21 cellular contexts compared by ENCODE assay signal in the genomic region with DNA sequence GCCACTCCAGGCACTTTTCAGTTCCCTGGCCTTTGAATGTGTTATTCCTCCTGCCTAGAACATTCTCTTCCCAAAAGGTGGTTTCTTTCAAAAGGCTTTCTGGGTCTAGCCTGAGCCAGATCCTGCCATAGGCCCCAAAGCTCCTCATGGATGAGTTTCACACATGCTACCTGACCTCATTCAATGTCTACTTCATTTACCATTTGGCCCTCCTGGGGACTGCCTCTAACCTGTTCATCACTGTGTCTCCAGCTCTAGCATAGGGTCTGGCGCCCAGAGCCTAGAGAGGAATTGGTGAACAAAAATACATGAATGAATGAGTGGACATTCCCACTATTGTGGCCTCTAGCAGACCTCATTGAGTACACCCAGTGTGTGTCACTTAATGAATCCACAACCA. TPM values are rescaled to one million over a fixed set of nuclear protein-coding genes. Genes with fewer than 3 reads are reported as not detected.
A peak's percentile ranks its signal among the peaks of the same experiment; 100 is the strongest.
DNase-seq lines count a peak whose midpoint lies in the region; ATAC-seq, FAIRE-seq and TF ChIP-seq lines count a peak whose summit lies in the region.
"Had no signal": no experiment of that assay in that cellular context is flagged by ENCODE, and none has a peak within 500 bp of the region (broad histone marks: within the 10 kb centered on the region; RNA-seq: fewer than 3 reads in every experiment).

No MANE protein-coding gene starts in this region.

- DNase-seq in activated effector memory CD4-positive, alpha-beta T cell treated with anti-CD3 and anti-CD28 coated beads, Interleukin-2, amount 50 U/mL, for 16 hours, result peak; percentile 57
- no peak for DNase-seq in activated effector memory CD4-positive, alpha-beta T cell treated with Interleukin-2 at 50 U/mL for 16 hours
- DNase-seq in K562 (ENCODE audit: extremely low read depth in 1 of 4, low spot score in 3 of 4) (no peak), mesenteric fat pad (ENCODE audit: low spot score) (peak; percentile 69), upper lobe of right lung (peak; percentile 28), NCI-H1694 treated with DMSO at 0.1 percent for 48 hours (lab: John Stamatoyannopoulos, UW) (no peak), H9 (no peak)
- no peak for DNase-seq in activated naive CD4-positive, alpha-beta T cell (lab: John Stamatoyannopoulos, UW)
- DNase-seq: 8988T; CD4-positive, alpha-beta memory T cell; DMS153; DMS79 treated with DMSO at 0.1 percent for 48 hours; GF-D8; HFFc6 had no signal

- no peak overlapping the region for H2BK5ac ChIP-seq in H9 (ENCODE audit: insufficient read length, low read length)

- no peak overlapping the region for H2BK120ac ChIP-seq in H9 (ENCODE audit: low read depth, low read length, poor library complexity, severe bottlenecking)

- intact Hi-C loops in K562 (cut with micrococcal nuclease) (no loop called here), upper lobe of right lung (cut with DNase I) (no loop called here)

- ATAC-seq in K562, result no peak
- ATAC-seq in upper lobe of right lung, result no peak
- ATAC-seq: GM23338, HCT116 had no signal

- 55% methylated on average over 1 of the region's 1 CpG for WGBS in K562 (ENCODE audit: insufficient coverage, low coverage, missing lambda C conversion rate)
- no CpG with 5 or more reads among the region's 1 CpG for WGBS in H9 (ENCODE audit: extremely low coverage, insufficient read length, low lambda C conversion rate)

- BruUV-seq in K562 (replicated peaks; lab: Mats Ljungman, UMichigan), result no TSS peak

- H4K8ac ChIP-seq in H9 (replicated peaks; ENCODE audit: insufficient read length, low read depth, low read length), result no peak overlapping the region

- no peak for TF ChIP-seq EP300 in K562 (IDR thresholded peaks at IDR 0.05; ENCODE audit: low read length)

- H4K20me1 ChIP-seq in K562 (replicated peaks; ENCODE audit: control insufficient read depth, insufficient read depth, low read length), result no peaks in the 10 kb centered on the region
- H4K20me1 ChIP-seq in H9 (ENCODE audit: control insufficient read depth, insufficient read depth, insufficient read length), result no peaks in the 10 kb centered on the region
- H4K20me1 ChIP-seq: BLaER1 had no signal

- peaks cover 7 to 8% of the 10 kb centered on the region in 2 experiments; a peak in 4 of 5 replicates for H3K4me1 ChIP-seq in K562 (replicated peaks in 1 of 2; ENCODE audit: control insufficient read depth in 2 of 2, insufficient read depth in 2 of 2, low read length in 2 of 2)
- H3K4me1 ChIP-seq in upper lobe of right lung, result no peaks in the 10 kb centered on the region
- H3K4me1 ChIP-seq in H9 (ENCODE audit: insufficient read depth, low read length), result no peaks in the 10 kb centered on the region

- H3K27me3 ChIP-seq in K562 (ENCODE audit: control insufficient read depth in 2 of 2, insufficient read depth in 2 of 2, low read length in 2 of 2) (no peaks in the 10 kb centered on the region), upper lobe of right lung (no peaks in the 10 kb centered on the region), H9 (ENCODE audit: insufficient read depth, low read length) (no peaks in the 10 kb centered on the region)
- H3K27me3 ChIP-seq: BLaER1 had no signal

- CTCF ChIA-PET in K562 (lab: Yijun Ruan, JAX; ENCODE audit: low intra/inter-chr PET ratio), result no interaction called here

- no peak overlapping the region for H3K27ac Mint-ChIP-seq in H9
- H3K27ac Mint-ChIP-seq: CD14-positive monocyte; CD4-positive, alpha-beta memory T cell; GM23338; HFFc6 had no signal

- peaks cover 2 to 3% of the 10 kb centered on the region in 2 experiments; a peak in 2 of 4 replicates for H3K4me1 Mint-ChIP-seq in H9

- H3K56ac ChIP-seq in H9 (ENCODE audit: insufficient read length, low read depth, low read length), result no peak overlapping the region

- H3K4me3 ChIP-seq in K562 (no peak overlapping the region), upper lobe of right lung (no peak overlapping the region)
- H3K4me3 ChIP-seq: BLaER1, GM23338 had no signal

- H3T11ph ChIP-seq in H9 (ENCODE audit: low read length), result no peak overlapping the region

- H3K23me2 ChIP-seq in H9 (ENCODE audit: insufficient read length, low read depth, low read length, poor library complexity, severe bottlenecking), result peaks cover 2% of the 10 kb centered on the region

- H3K18ac ChIP-seq in H9 (ENCODE audit: insufficient read length, low read depth, low read length), result no peak overlapping the region

- H3K4me3 Mint-ChIP-seq in H9, result no peak overlapping the region
- H3K4me3 Mint-ChIP-seq: CD14-positive monocyte; CD4-positive, alpha-beta memory T cell; GM23338; HFFc6 had no signal

- H3K79me1 ChIP-seq in H9 (ENCODE audit: insufficient read depth, low read depth, low read length, poor library complexity, severe bottlenecking), result no peaks in the 10 kb centered on the region

- H3K79me2 ChIP-seq in K562 (ENCODE audit: control insufficient read depth, insufficient read depth, low read length), result peaks cover 2% of the 10 kb centered on the region; the same call in 1 of the 3 replicates
- no peaks in the 10 kb centered on the region for H3K79me2 ChIP-seq in H9 (ENCODE audit: insufficient read depth, low read length)

- no peak overlapping the region for H2BK20ac ChIP-seq in H9 (ENCODE audit: low read depth, low read length, poor library complexity, severe bottlenecking)

- FAIRE-seq in K562 (lab: Jason Lieb, UNC), result no peak
- FAIRE-seq: H54 had no signal

- no peak for TF ChIP-seq POLR2A in K562 (conservative IDR thresholded peaks at IDR 0.05)

- H3K27ac ChIP-seq in K562 (ENCODE audit: extremely low read depth, low read depth, low read length) (no peak overlapping the region), upper lobe of right lung (no peak overlapping the region), H9 (ENCODE audit: insufficient read length, low read depth, low read length) (no peak overlapping the region)
- H3K27ac ChIP-seq: BLaER1, HL-60 had no signal

- no peak overlapping the region for H4K5ac ChIP-seq in H9 (ENCODE audit: insufficient read length, low read depth, low read length)

- no peaks in the 10 kb centered on the region for H3K9me3 Mint-ChIP-seq in H9
- H3K9me3 Mint-ChIP-seq: CD4-positive, alpha-beta memory T cell; GM23338; HFFc6 had no signal

- H3K9me1 ChIP-seq in K562 (ENCODE audit: control insufficient read depth, insufficient read depth, low read length), result no peaks in the 10 kb centered on the region

- no peak overlapping the region for H3K4ac ChIP-seq in H9 (ENCODE audit: low read depth, low read length)

- in situ Hi-C loops in K562 (cut with MboI), result no loop called here

- H2BK12ac ChIP-seq in H9 (ENCODE audit: insufficient read length, low read depth, low read length), result no peak overlapping the region

- H3K14ac ChIP-seq in H9 (ENCODE audit: insufficient read depth, low read length), result no peak overlapping the region

- 0 out of 2 replicates have a peak overlapping the region, but pooled peaks have one; percentile 7 for H2AFZ ChIP-seq in K562 (ENCODE audit: low read depth, low read length)
- no peak overlapping the region for H2AFZ ChIP-seq in H9 (ENCODE audit: low read length)
- H2AFZ ChIP-seq: GM23338 had no signal

- no peak for TF ChIP-seq RAD21 in K562 (CRISPR knock-in tag; conservative IDR thresholded peaks at IDR 0.05 in 1 of 2, IDR thresholded peaks at IDR 0.05 in 1 of 2)

- H3K27me3 Mint-ChIP-seq in H9 (ENCODE audit: low read depth), result peaks cover 36% of the 10 kb centered on the region

- H3K36me3 Mint-ChIP-seq in H9 (ENCODE audit: insufficient read depth in 1 of 3, low read depth in 3 of 3), result no peaks in the 10 kb centered on the region
- H3K36me3 Mint-ChIP-seq: CD14-positive monocyte; CD4-positive, alpha-beta memory T cell had no signal

- no peak for TF ChIP-seq CTCF in K562 (IDR thresholded peaks at IDR 0.05 in 2 of 3, conservative IDR thresholded peaks at IDR 0.05 in 1 of 3; ENCODE audit: insufficient read depth in 2 of 3, low read depth in 1 of 3, low read length in 3 of 3)
- TF ChIP-seq CTCF in upper lobe of right lung (IDR thresholded peaks at IDR 0.05), result no peak
- no peak for TF ChIP-seq CTCF in H9 (conservative IDR thresholded peaks at IDR 0.05)

- no peak overlapping the region for H3K23ac ChIP-seq in H9 (ENCODE audit: insufficient read length, low read depth, low read length)

- no peak overlapping the region for H2AK5ac ChIP-seq in H9 (ENCODE audit: insufficient read length, low read length)

- POLR2A ChIA-PET in K562 (lab: Yijun Ruan, JAX), result interaction anchor here (0.7 kb wide), 2 partner anchors 47 to 49 kb away, joined by 3 read pairs; no protein-coding TSS in a partner anchor

- no peak overlapping the region for H2BK15ac ChIP-seq in H9 (ENCODE audit: low read depth, low read length)

- H4K91ac ChIP-seq in H9 (ENCODE audit: insufficient read length, low read depth, low read length), result no peak overlapping the region

- no peak overlapping the region for H3K4me2 ChIP-seq in K562 (ENCODE audit: insufficient read depth, low read length)
- H3K4me2 ChIP-seq in H9 (ENCODE audit: insufficient read depth, insufficient read length, low read length), result no peak overlapping the region
- H3K4me2 ChIP-seq: BLaER1, GM23338 had no signal

- H3K36me3 ChIP-seq in K562 (ENCODE audit: control insufficient read depth, insufficient read depth, low read length) (no peaks in the 10 kb centered on the region), upper lobe of right lung (no peaks in the 10 kb centered on the region)
- H3K36me3 ChIP-seq: BLaER1 had no signal

- H3K9ac ChIP-seq in K562 (ENCODE audit: insufficient read depth in 1 of 2, low read depth in 2 of 2, low read length in 2 of 2), result no peak overlapping the region
- H3K9ac ChIP-seq in H9 (ENCODE audit: extremely low read depth, insufficient read length, low read length), result no peak overlapping the region
- H3K9ac ChIP-seq: BLaER1 had no signal

- H3K9me3 ChIP-seq in K562 (replicated peaks; ENCODE audit: control insufficient read depth, insufficient read depth, low read depth, low read length), result no peaks in the 10 kb centered on the region
- H3K9me3 ChIP-seq in upper lobe of right lung, result no peaks in the 10 kb centered on the region
- H3K9me3 ChIP-seq in H9 (ENCODE audit: control insufficient read depth, low read depth, low read length), result no peaks in the 10 kb centered on the region
- H3K9me3 ChIP-seq: BLaER1 had no signal

RNA-seq across cellular contexts. Expression of a gene that starts 5.4 kb away (rescaled TPM):
- total RNA-seq in K562 (2011; cell fraction: chromatin; rRNA removed; ENCODE audit: low replicate concordance), result 85.5 and 109 TPM in 2 replicates
- total RNA-seq in K562 (2011; cell fraction: nucleolus; rRNA removed), result 93.4 and 102 TPM in 2 replicates
- 98.7 and 106 TPM in 2 replicates for total RNA-seq in K562 (2011; cell fraction: nucleoplasm; rRNA removed)
- total RNA-seq in K562 (2014; rRNA removed), result 11.9 and 12.1 TPM in 2 replicates
- 11.6 and 12.7 TPM in 2 replicates for total RNA-seq in K562 (2014; rRNA removed; fragmentation: Illumina TruSeq; extraction: Trizol)
- total RNA-seq in K562 (2015; rRNA removed; fragmentation: Illumina TruSeq; extraction: Trizol), result 11.2 and 11.4 TPM in 2 replicates
- total RNA-seq in K562 (2021), result 14.2 and 14.3 TPM in 2 replicates
- 50.0 and 59.7 TPM in 2 replicates for polyA plus RNA-seq in K562 (2011; rRNA removed)
- polyA plus RNA-seq in K562 (2011; cell fraction: cytosol; rRNA removed), result 34.9 and 51.8 TPM in 2 replicates
- 59.8 and 76.7 TPM in 2 replicates for polyA plus RNA-seq in K562 (2011; cell fraction: nucleus; rRNA removed)
- 20.8 and 31.5 TPM in 2 replicates for polyA plus RNA-seq in K562 (2012)
- polyA plus RNA-seq in K562 (2014; fragmentation: Illumina TruSeq; extraction: Trizol), result 10.7 and 12.5 TPM in 2 replicates
- 10 to 100 TPM; 17.9 to 29.2 TPM for polyA plus RNA-seq in K562 (2014; fragmentation: Nextera tagmentation; extraction: Ambion mirVana)
- 9.6 and 10.7 TPM in 2 replicates for polyA plus RNA-seq in K562 (2014; rRNA removed)
- polyA minus RNA-seq in K562 (2011; rRNA and poly(A)+ RNA removed), result 50.0 and 59.9 TPM in 2 replicates
- polyA minus RNA-seq in K562 (2011; cell fraction: cytosol; rRNA and poly(A)+ RNA removed), result 21.2 and 21.5 TPM in 2 replicates
- 18.2 and 27.4 TPM in 2 replicates for polyA minus RNA-seq in K562 (2011; cell fraction: nucleus; rRNA and poly(A)+ RNA removed)
- 15.7 TPM for total RNA-seq in mesenteric fat pad
- 79.0 TPM for total RNA-seq in upper lobe of right lung
- total RNA-seq in H9 (2021), result 15.1 and 15.3 TPM in 2 replicates

RNA-seq across cellular contexts. Expression of a gene that starts 24.4 kb away (rescaled TPM):
- 15.3 and 55.6 TPM in 2 replicates for total RNA-seq in K562 (2011; cell fraction: chromatin; rRNA removed; ENCODE audit: low replicate concordance)
- 40.3 and 43.7 TPM in 2 replicates for total RNA-seq in K562 (2011; cell fraction: nucleolus; rRNA removed)
- 22.2 and 23.8 TPM in 2 replicates for total RNA-seq in K562 (2011; cell fraction: nucleoplasm; rRNA removed)
- total RNA-seq in K562 (2014; rRNA removed) (13.1 and 22.8 TPM in 2 replicates), K562 (2014; rRNA removed; fragmentation: Illumina TruSeq; extraction: Trizol) (3.5 and 4.5 TPM in 2 replicates), K562 (2015; rRNA removed; fragmentation: Illumina TruSeq; extraction: Trizol) (12.1 and 12.3 TPM in 2 replicates), K562 (2021) (31.5 and 32.8 TPM in 2 replicates), mesenteric fat pad (23.1 TPM), upper lobe of right lung (7.4 TPM), H9 (2021) (7.6 and 12.2 TPM in 2 replicates)
- polyA plus RNA-seq in K562 (2011; rRNA removed) (13.6 and 17.2 TPM in 2 replicates), K562 (2014; fragmentation: Illumina TruSeq; extraction: Trizol) (28.9 and 44.6 TPM in 2 replicates), K562 (2014; fragmentation: Nextera tagmentation; extraction: Ambion mirVana) (under 1 TPM; 0.28 to 0.73 TPM), K562 (2014; rRNA removed) (14.0 and 21.3 TPM in 2 replicates)
- polyA plus RNA-seq in K562 (2011; cell fraction: cytosol; rRNA removed), result 29.6 and 178 TPM in 2 replicates
- 34.4 and 101 TPM in 2 replicates for polyA plus RNA-seq in K562 (2011; cell fraction: nucleus; rRNA removed)
- 25.0 and 31.0 TPM in 2 replicates for polyA plus RNA-seq in K562 (2012)
- 3.7 and 7.8 TPM in 2 replicates for polyA minus RNA-seq in K562 (2011; rRNA and poly(A)+ RNA removed)
- 29.4 and 30.8 TPM in 2 replicates for polyA minus RNA-seq in K562 (2011; cell fraction: cytosol; rRNA and poly(A)+ RNA removed)
- polyA minus RNA-seq in K562 (2011; cell fraction: nucleus; rRNA and poly(A)+ RNA removed), result 19.0 and 26.5 TPM in 2 replicates
- total RNA-seq: CD4-positive, alpha-beta memory T cell; HT1080 had no signal
- polyA plus RNA-seq: CD14-positive monocyte; CD4-positive, alpha-beta memory T cell had no signal

Comparison
In these comparisons a context has a peak if more than half of its experiments do, and no peak if none do; other contexts are left out.
1. DNase-seq: peak in activated effector memory CD4-positive, alpha-beta T cell treated with anti-CD3 and anti-CD28 coated beads, Interleukin-2, amount 50 U/mL, for 16 hours (single experiment), mesenteric fat pad (single experiment) and upper lobe of right lung (single experiment); none in activated effector memory CD4-positive, alpha-beta T cell treated with Interleukin-2 at 50 U/mL for 16 hours (single experiment), K562 (0 of 4), NCI-H1694 treated with DMSO at 0.1 percent for 48 hours (single experiment), activated naive CD4-positive, alpha-beta T cell (0 of 4) and H9 (single experiment).